Comparison of ENCODE assay signal across 15 cellular contexts in genomic region chr22:38111941-38112355, GRCh38. TPM values are rescaled to one million over a fixed set of nuclear protein-coding genes. Genes with fewer than 3 reads are reported as not detected.
"Had no signal": no experiment of that assay in that cellular context is flagged by ENCODE, and none has a peak within 500 bp of the region (broad histone marks: within the 10 kb centered on the region; RNA-seq: fewer than 3 reads in every experiment).

No MANE protein-coding gene starts in this region.

- H3K4me1 Mint-ChIP-seq: activated B cell treated with CpG ODN at 0.5 μM for 24 hours; activated CD4-positive, alpha-beta T cell treated with anti-CD3 and anti-CD28 coated beads, Interleukin-2, amount 10 ng/mL, durations not matched to agents 24 days and 14 days had no signal

- H3K4me3 Mint-ChIP-seq: activated B cell treated with CpG ODN at 0.5 μM for 24 hours; activated CD4-positive, alpha-beta T cell treated with anti-CD3 and anti-CD28 coated beads, Interleukin-2, amount 10 ng/mL, durations not matched to agents 24 days and 14 days; activated naive CD4-positive, alpha-beta T cell treated with anti-CD3 and anti-CD28 coated beads, Interleukin-2, amount 10 ng/mL, durations not matched to agents 7 days and 5 days; stimulated activated naive B cell treated with anti-CD40 and anti-IgM and Interleukin-4, amounts not matched to agents 10 μg/mL and 1 μg/mL and 100 μg/mL, for 72 hours had no signal

- ATAC-seq: gastroesophageal sphincter; lower lobe of right lung; SK-N-SH treated with all-trans-retinoic acid at 6 μM for 48 hours; stimulated activated naive B cell treated with anti-CD40 and anti-IgM and Interleukin-4, amounts not matched to agents 10 μg/mL and 1 μg/mL and 100 μg/mL, for 72 hours had no signal

- H3K36me3 ChIP-seq: right atrium auricular region had no signal

- H3K27ac ChIP-seq: coronary artery, epithelial cell of prostate, gastroesophageal sphincter, lower lobe of right lung, right atrium auricular region, upper lobe of left lung had no signal

- H3K4me3 ChIP-seq: coronary artery, gastroesophageal sphincter, lower lobe of right lung, right atrium auricular region, upper lobe of left lung had no signal

- H3K27me3 Mint-ChIP-seq: activated B cell treated with CpG ODN at 0.5 μM for 24 hours; activated CD4-positive, alpha-beta T cell treated with anti-CD3 and anti-CD28 coated beads, Interleukin-2, amount 10 ng/mL, durations not matched to agents 24 days and 14 days; activated naive CD4-positive, alpha-beta T cell treated with anti-CD3 and anti-CD28 coated beads, Interleukin-2, amount 10 ng/mL, durations not matched to agents 7 days and 5 days had no signal

- H3K27ac Mint-ChIP-seq: activated B cell treated with CpG ODN at 0.5 μM for 24 hours; activated CD4-positive, alpha-beta T cell treated with anti-CD3 and anti-CD28 coated beads, Interleukin-2, amount 10 ng/mL, durations not matched to agents 24 days and 14 days; activated naive CD4-positive, alpha-beta T cell treated with anti-CD3 and anti-CD28 coated beads, Interleukin-2, amount 10 ng/mL, durations not matched to agents 7 days and 5 days; stimulated activated naive B cell treated with anti-CD40 and anti-IgM and Interleukin-4, amounts not matched to agents 10 μg/mL and 1 μg/mL and 100 μg/mL, for 72 hours had no signal

- H3K9me3 Mint-ChIP-seq: activated B cell treated with CpG ODN at 0.5 μM for 24 hours; activated CD4-positive, alpha-beta T cell treated with anti-CD3 and anti-CD28 coated beads, Interleukin-2, amount 10 ng/mL, durations not matched to agents 24 days and 14 days; activated naive CD4-positive, alpha-beta T cell treated with anti-CD3 and anti-CD28 coated beads, Interleukin-2, amount 10 ng/mL, durations not matched to agents 7 days and 5 days had no signal

- DNase-seq: activated B cell treated with CpG ODN at 0.5 μM for 24 hours; activated CD4-positive, alpha-beta T cell treated with anti-CD3 and anti-CD28 coated beads, Interleukin-2, amount 10 ng/mL, durations not matched to agents 24 days and 14 days; activated naive CD4-positive, alpha-beta T cell treated with anti-CD3 and anti-CD28 coated beads, Interleukin-2, amount 10 ng/mL, durations not matched to agents 7 days and 5 days; effector memory CD4-positive, alpha-beta T cell; lower lobe of right lung; stimulated activated CD4-positive, alpha-beta T cell treated with anti-CD3 and anti-CD28 coated beads, Interleukin-1b, Interleukin-23, amount 100 ng/mL, for 48 hours; stimulated activated naive B cell treated with anti-CD40 and anti-IgM and Interleukin-4, amounts not matched to agents 10 μg/mL and 1 μg/mL and 100 μg/mL, for 72 hours had no signal

- H3K27me3 ChIP-seq: gastroesophageal sphincter, right atrium auricular region, upper lobe of left lung had no signal

- H3K9me3 ChIP-seq: gastroesophageal sphincter, lower lobe of right lung, right atrium auricular region, upper lobe of left lung had no signal

RNA-seq across cellular contexts. Expression of gene SLC16A8, which starts 28.0 kb away (rescaled TPM):
- total RNA-seq: activated B cell treated with CpG ODN at 0.5 μM for 24 hours; activated CD4-positive, alpha-beta T cell treated with anti-CD3 and anti-CD28 coated beads, Interleukin-2, amount 10 ng/mL, durations not matched to agents 24 days and 14 days; cardiac septum; gastroesophageal sphincter; T-helper 1 cell treated with Interleukin-12 subunit alpha and Interleukin-12 subunit beta and Interleukin-4 antibody, amounts not matched to agents 30 ng/mL and 1 ng/mL, for 36 hours had no signal
